Comparison of ENCODE assay signal across 8 cellular contexts in the genomic region with DNA sequence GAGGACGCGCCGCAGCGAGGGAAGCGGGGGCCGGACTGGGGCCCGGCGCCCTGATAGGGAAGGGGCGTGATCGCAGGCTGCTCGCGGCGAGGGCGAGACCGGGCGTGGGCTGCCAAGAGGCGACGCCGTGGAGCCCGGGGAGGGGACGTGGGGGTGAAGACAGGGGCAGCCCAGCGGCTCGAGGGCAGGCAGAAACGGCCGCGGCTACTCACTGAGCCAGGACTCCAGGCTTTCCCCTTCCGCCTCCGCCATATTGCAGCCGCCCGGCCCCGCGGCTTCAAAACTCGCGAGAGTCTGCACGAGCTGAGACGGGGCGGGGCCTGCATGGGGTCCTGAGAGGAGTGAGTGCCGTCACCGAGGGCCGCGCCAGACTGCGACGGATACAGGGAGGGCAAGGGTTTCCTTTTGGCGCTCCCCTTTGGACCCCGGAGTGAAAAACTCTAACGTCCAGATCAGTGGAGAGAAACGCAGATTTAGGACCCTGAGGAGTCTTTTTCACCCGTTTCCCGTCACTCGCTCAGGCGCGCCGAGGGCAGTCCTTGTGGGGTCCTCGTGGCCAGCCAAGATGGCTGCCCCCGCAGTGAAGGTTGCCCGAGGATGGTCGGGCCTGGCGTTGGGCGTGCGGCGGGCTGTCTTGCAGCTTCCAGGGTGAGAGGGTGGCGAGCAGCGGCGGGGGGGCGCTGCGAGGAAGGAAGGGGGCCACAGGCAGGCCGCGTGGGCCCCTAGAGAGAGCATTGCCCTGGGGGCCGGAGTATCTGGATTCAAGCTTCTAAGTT. TPM values are rescaled to one million over a fixed set of nuclear protein-coding genes. Genes with fewer than 3 reads are reported as not detected.
DNase-seq lines count a peak whose midpoint lies in the region; ATAC-seq lines count a peak whose summit lies in the region.

Gene GGA3 (minus strand): TSS at position 271 of the 776 bp plus-strand sequence. CDS start 19 bp downstream, at position 252.
Gene MRPS7 (plus strand): TSS at position 544 of the 776 bp plus-strand sequence. CDS start 22 bp downstream, at position 566.

- H3K9ac ChIP-seq in HUES6 (ENCODE audit: low read length): peak within 1 kb of the TSS; percentile 99
- H3K9ac ChIP-seq in NT2/D1 (ENCODE audit: insufficient read length, low read depth): peak within 1 kb of the TSS; percentile 90
- peak within 1 kb of the TSS; percentile 98 for H3K9ac ChIP-seq in endocrine pancreas (ENCODE audit: control insufficient read depth, insufficient read depth, low read length)

- no peaks in the 10 kb centered on the region for H3K27me3 ChIP-seq in HUES6 (ENCODE audit: control insufficient read depth, insufficient read depth, low read length)
- H3K27me3 ChIP-seq in NT2/D1 (ENCODE audit: insufficient read depth, insufficient read length): no peaks in the 10 kb centered on the region
- no peaks in the 10 kb centered on the region for H3K27me3 ChIP-seq in endocrine pancreas (ENCODE audit: control insufficient read depth, insufficient read depth, low read length)

- H3K27ac Mint-ChIP-seq in activated CD8-positive, alpha-beta memory T cell treated with anti-CD3 and anti-CD28 coated beads, Interleukin-2, amount 10 ng/mL, durations not matched to agents 7 days and 5 days: peak within 1 kb of the TSS; percentile 99

- DNase-seq in COLO668 (lab: John Stamatoyannopoulos, UW; ENCODE audit: unreplicated experiment): peak; percentile 92
- DNase-seq in NT2/D1 (ENCODE audit: low read depth, low spot score): no peak
- peak; percentile 97 for DNase-seq in activated CD8-positive, alpha-beta memory T cell treated with anti-CD3 and anti-CD28 coated beads, Interleukin-2, amount 10 ng/mL, durations not matched to agents 7 days and 5 days
- DNase-seq in stimulated activated CD8-positive, alpha-beta memory T cell treated with anti-CD3 and anti-CD28 coated beads, Interleukin-15, amount 100 ng/mL, for 4 hours (ENCODE audit: low read depth in 2 of 2): peak; percentile 90 to 91

- H3K4me1 Mint-ChIP-seq in activated CD8-positive, alpha-beta memory T cell treated with anti-CD3 and anti-CD28 coated beads, Interleukin-2, amount 10 ng/mL, durations not matched to agents 7 days and 5 days: peaks cover 44% of the 10 kb centered on the region

- H3K27ac ChIP-seq in HUES6 (ENCODE audit: low read depth, low read length): peak within 1 kb of the TSS; percentile 98
- H3K27ac ChIP-seq in mesodermal cell (ENCODE audit: low read depth, low read length, severe bottlenecking): peak within 1 kb of the TSS; percentile 100

- no peaks in the 10 kb centered on the region for H3K27me3 Mint-ChIP-seq in activated CD8-positive, alpha-beta memory T cell treated with anti-CD3 and anti-CD28 coated beads, Interleukin-2, amount 10 ng/mL, durations not matched to agents 7 days and 5 days

- ATAC-seq in GM21390 (IDR thresholded peaks at IDR 0.05; ENCODE audit: unreplicated experiment): peak; percentile 91
- ATAC-seq in activated CD8-positive, alpha-beta memory T cell treated with anti-CD3 and anti-CD28 coated beads, Interleukin-2, amount 10 ng/mL, durations not matched to agents 7 days and 5 days: peak; percentile 96

- H3K36me3 Mint-ChIP-seq in activated CD8-positive, alpha-beta memory T cell treated with anti-CD3 and anti-CD28 coated beads, Interleukin-2, amount 10 ng/mL, durations not matched to agents 7 days and 5 days: peaks cover 14% of the 10 kb centered on the region

- 0 to 1% methylated on average over 63 to 64 of the region's 69 CpGs for WGBS in mesodermal cell (ENCODE audit: insufficient coverage in 2 of 2), 2 experiments

- H3K36me3 ChIP-seq in HUES6 (ENCODE audit: control insufficient read depth, insufficient read depth, low read length) (peaks cover 30% of the 10 kb centered on the region), NT2/D1 (ENCODE audit: insufficient read depth, insufficient read length, low read length) (peaks cover 52% of the 10 kb centered on the region), endocrine pancreas (ENCODE audit: control insufficient read depth, insufficient read depth, low read length) (no peaks in the 10 kb centered on the region), mesodermal cell (ENCODE audit: control insufficient read depth, insufficient read depth, low read length) (peaks cover 46% of the 10 kb centered on the region)

- H3K9me3 ChIP-seq in HUES6 (ENCODE audit: control insufficient read depth, insufficient read depth, low read depth, low read length): no peaks in the 10 kb centered on the region
- no peaks in the 10 kb centered on the region for H3K9me3 ChIP-seq in NT2/D1 (ENCODE audit: insufficient read depth, low read length)
- no peaks in the 10 kb centered on the region for H3K9me3 ChIP-seq in endocrine pancreas (ENCODE audit: control insufficient read depth, low read length)
- H3K9me3 ChIP-seq in mesodermal cell (ENCODE audit: control insufficient read depth, low read length): no peaks in the 10 kb centered on the region

- peaks cover 14% of the 10 kb centered on the region for H3K4me1 ChIP-seq in HUES6 (ENCODE audit: control insufficient read depth, insufficient read depth, low read length)
- no peaks in the 10 kb centered on the region for H3K4me1 ChIP-seq in NT2/D1 (ENCODE audit: insufficient read depth, insufficient read length)
- H3K4me1 ChIP-seq in endocrine pancreas (ENCODE audit: control insufficient read depth, insufficient read depth, low read length): peaks cover 8% of the 10 kb centered on the region
- peaks cover 15% of the 10 kb centered on the region for H3K4me1 ChIP-seq in mesodermal cell (ENCODE audit: control insufficient read depth, insufficient read depth, low read length, poor library complexity, severe bottlenecking)

- H3K4me3 Mint-ChIP-seq in activated CD8-positive, alpha-beta memory T cell treated with anti-CD3 and anti-CD28 coated beads, Interleukin-2, amount 10 ng/mL, durations not matched to agents 7 days and 5 days: peak within 1 kb of the TSS; percentile 94

- no peaks in the 10 kb centered on the region for H3K9me3 Mint-ChIP-seq in activated CD8-positive, alpha-beta memory T cell treated with anti-CD3 and anti-CD28 coated beads, Interleukin-2, amount 10 ng/mL, durations not matched to agents 7 days and 5 days (ENCODE audit: low read depth)

- H3K4me3 ChIP-seq in HUES6 (ENCODE audit: low read depth, low read length) (peak within 1 kb of the TSS; percentile 96), NT2/D1 (ENCODE audit: insufficient read length, low read depth) (peak within 1 kb of the TSS; percentile 78), endocrine pancreas (ENCODE audit: control insufficient read depth, insufficient read depth, low read length) (peak within 1 kb of the TSS; percentile 88), mesodermal cell (ENCODE audit: extremely low read depth, insufficient read depth, low read length, poor library complexity, severe bottlenecking) (peak within 1 kb of the TSS; percentile 99)

- CTCF ChIA-PET in activated CD8-positive, alpha-beta memory T cell treated with anti-CD3 and anti-CD28 coated beads, Interleukin-2, amount 10 ng/mL, durations not matched to agents 7 days and 5 days (lab: Charles Lee): interaction anchor here (0.9 to 6.2 kb wide), 20 partner anchors 9 to 174 kb away, joined by 3 to 95 read pairs (median 6); partner anchors contain the start of genes GRB2, MIF4GD, SLC16A5 and SLC25A19

RNA-seq across cellular contexts. Expression of gene GGA3, which starts in this region (rescaled TPM):
- 10 to 100 TPM; 84.6 to 90.2 TPM for total RNA-seq in activated CD8-positive, alpha-beta memory T cell treated with anti-CD3 and anti-CD28 coated beads, Interleukin-2, amount 10 ng/mL, durations not matched to agents 7 days and 5 days
- polyA plus RNA-seq in mesodermal cell (2013, experiment 1 of 2): 26.9 TPM
- 22.3 TPM for polyA plus RNA-seq in mesodermal cell (2013, experiment 2 of 2)

RNA-seq across cellular contexts. Expression of gene MRPS7, which starts in this region (rescaled TPM):
- total RNA-seq in activated CD8-positive, alpha-beta memory T cell treated with anti-CD3 and anti-CD28 coated beads, Interleukin-2, amount 10 ng/mL, durations not matched to agents 7 days and 5 days: 10 to 100 TPM; 49.5 to 56.9 TPM
- polyA plus RNA-seq in mesodermal cell (2013, experiment 1 of 2): 89.9 TPM
- 91.4 TPM for polyA plus RNA-seq in mesodermal cell (2013, experiment 2 of 2)
